24 cellular contexts compared by ENCODE assay signal in the genomic region with DNA sequence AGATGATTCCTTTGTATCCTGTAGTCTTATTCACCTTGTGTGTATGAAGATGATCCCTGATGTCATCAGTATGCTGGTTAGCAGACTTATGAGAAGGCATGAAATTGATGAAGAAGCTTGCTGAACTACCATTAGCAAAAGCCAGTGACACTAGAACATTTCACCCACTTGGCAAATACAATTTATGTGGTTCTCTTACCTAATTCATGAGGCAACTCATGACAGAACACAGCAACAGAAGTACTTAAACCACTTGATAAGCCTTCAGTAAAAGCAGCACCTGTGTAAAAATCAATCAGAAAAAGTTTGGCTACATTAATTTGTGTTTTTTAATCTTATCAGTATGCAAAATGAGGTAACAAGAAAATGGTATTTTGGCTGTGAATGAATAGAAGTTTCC.
"Had no signal": no experiment of that assay in that cellular context is flagged by ENCODE, and none has a peak within 500 bp of the region (broad histone marks: within the 10 kb centered on the region; RNA-seq: fewer than 3 reads in every experiment).

No MANE protein-coding gene starts in this region.

- FAIRE-seq: endothelial cell of umbilical vein, frontal cortex, kidney had no signal

- H3K4me1 ChIP-seq: colonic mucosa, esophagus muscularis mucosa, foreskin keratinocyte, gastroesophageal sphincter, heart left ventricle, left lung, lower lobe of right lung had no signal

- ATAC-seq: foreskin keratinocyte, gastroesophageal sphincter, heart left ventricle, left colon, left lung, left ventricle myocardium superior, lower lobe of right lung, mucosa of descending colon had no signal

- H3K4me3 ChIP-seq: colonic mucosa, esophagus muscularis mucosa, gastroesophageal sphincter, heart left ventricle, hepatocyte, left lung, lower lobe of right lung, mucosa of descending colon had no signal

- H3K9me3 Mint-ChIP-seq: dendritic cell treated with granulocyte-macrophage colony-stimulating factor and Interleukin-4, amounts not matched to agents 40 ng/mL and 50 ng/mL, for 4 days; immature natural killer cell; mesothelial cell of epicardium; naive B cell had no signal

- H3K27ac ChIP-seq: colonic mucosa, esophagus muscularis mucosa, foreskin keratinocyte, gastroesophageal sphincter, heart left ventricle, hepatocyte, left lung, lower lobe of right lung had no signal

- H3K27me3 ChIP-seq: colonic mucosa, esophagus muscularis mucosa, foreskin keratinocyte, gastroesophageal sphincter, heart left ventricle, hepatocyte, left lung had no signal

- H3K4me1 Mint-ChIP-seq: immature natural killer cell, naive B cell had no signal

- H3K27ac Mint-ChIP-seq: dendritic cell treated with granulocyte-macrophage colony-stimulating factor and Interleukin-4, amounts not matched to agents 40 ng/mL and 50 ng/mL, for 4 days; immature natural killer cell; mesothelial cell of epicardium had no signal

- H3K4me3 Mint-ChIP-seq: dendritic cell treated with granulocyte-macrophage colony-stimulating factor and Interleukin-4, amounts not matched to agents 40 ng/mL and 50 ng/mL, for 4 days; immature natural killer cell; mesothelial cell of epicardium; naive B cell had no signal

- H3K27me3 Mint-ChIP-seq: dendritic cell treated with granulocyte-macrophage colony-stimulating factor and Interleukin-4, amounts not matched to agents 40 ng/mL and 50 ng/mL, for 4 days; naive B cell had no signal

- H3K4me2 ChIP-seq: hepatocyte had no signal

- H3K9me3 ChIP-seq: colonic mucosa, esophagus muscularis mucosa, gastroesophageal sphincter, heart left ventricle, left lung, lower lobe of right lung, mucosa of descending colon had no signal

- H2AFZ ChIP-seq: hepatocyte had no signal

- H3K79me2 ChIP-seq: hepatocyte had no signal

- DNase-seq: colonic mucosa; cortex of kidney; effector CD8-positive, alpha-beta T cell; foreskin keratinocyte; heart left ventricle; hypothalamus; immature natural killer cell; islet precursor cell; kidney; kidney glomerular epithelial cell; left colon; left lung; left ventricle myocardium superior; lower lobe of right lung; mesenchymal stem cell; mucosa of descending colon; naive B cell had no signal
